Comparison of ENCODE assay signal across 1 cellular context in the genomic region with DNA sequence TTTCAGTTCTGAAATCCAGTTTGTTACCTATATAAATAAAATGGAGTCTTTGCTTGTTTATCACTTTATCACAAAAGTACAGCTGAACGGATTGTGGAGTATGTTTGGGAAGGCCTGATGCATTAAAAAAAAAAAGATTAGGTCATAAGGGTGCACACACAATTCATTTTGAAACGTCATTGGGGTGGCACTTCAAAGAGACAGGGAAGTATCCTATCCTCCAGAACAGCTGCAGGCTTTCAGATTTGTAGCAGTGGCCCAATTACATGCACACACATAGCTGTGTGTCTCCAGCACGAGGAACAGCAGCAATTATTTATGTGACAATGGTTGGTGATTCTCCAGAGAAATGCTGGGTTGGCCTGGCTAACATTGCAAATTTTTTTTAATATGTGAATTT.
TF ChIP-seq lines count a peak whose summit lies in the region.

No MANE protein-coding gene starts in this region.

TF ChIP-seq in GM12878, 131 proteins besides CTCF, POLR2A, EP300 and RAD21:
- TF ChIP-seq CREB1 (IDR thresholded peaks at IDR 0.05; ENCODE audit: low read depth): 0 out of 2 replicates have a peak, but pooled peaks have one; percentile 12
- TF ChIP-seq TCF12 (IDR thresholded peaks at IDR 0.05; ENCODE audit: low read depth, low read length): 0 out of 2 replicates have a peak, but pooled peaks have one; percentile 14
- no peak for TF ChIP-seq ZNF384 (IDR thresholded peaks at IDR 0.05; ENCODE audit: borderline replicate concordance, low read depth, low read length)
- TF ChIP-seq HDAC2 (IDR thresholded peaks at IDR 0.05): no peak
- TF ChIP-seq RUNX3 (IDR thresholded peaks at IDR 0.05; ENCODE audit: low read length): 0 out of 2 replicates have a peak, but pooled peaks have one; percentile 14
TF ChIP-seq in GM12878: peak in this region for 3.
